ENCODE assay signal across 9 cellular contexts in the genomic region with DNA sequence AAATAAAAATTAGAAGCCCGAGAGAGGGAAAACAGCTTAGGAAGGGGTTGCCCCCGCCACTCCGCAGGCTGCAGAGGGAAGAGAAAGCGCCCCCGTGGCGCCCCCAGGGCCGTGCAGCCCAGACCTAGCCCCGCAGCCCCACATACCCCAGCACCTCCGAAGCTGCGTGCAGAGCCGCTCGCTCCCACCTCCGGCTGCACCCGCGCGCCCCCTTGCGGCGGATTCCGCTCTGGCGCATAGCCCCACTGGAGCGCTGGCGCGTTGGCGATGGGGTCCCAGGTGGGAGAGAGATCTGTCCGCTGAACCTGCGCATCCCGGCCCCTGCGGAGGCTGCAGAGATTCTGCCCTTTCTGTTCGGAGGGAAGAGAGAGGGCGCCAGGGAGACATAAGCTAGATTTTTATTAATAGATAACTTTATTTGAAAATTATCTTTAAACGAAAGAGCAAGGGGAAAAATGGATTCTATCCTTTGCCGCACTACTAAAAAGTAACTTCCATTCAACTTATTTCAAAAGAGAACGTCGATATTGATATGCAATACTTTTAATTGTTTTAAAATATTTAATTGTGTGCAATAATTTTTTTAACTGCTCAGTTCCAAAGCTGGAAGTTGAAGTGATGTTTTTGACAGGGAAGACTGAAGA. TPM values are rescaled to one million over a fixed set of nuclear protein-coding genes. Genes with fewer than 3 reads are reported as not detected.
DNase-seq lines count a peak whose midpoint lies in the region; ATAC-seq, FAIRE-seq and TF ChIP-seq lines count a peak whose summit lies in the region.
"Had no signal": no experiment of that assay in that cellular context is flagged by ENCODE, and none has a peak within 500 bp of the region (broad histone marks: within the 10 kb centered on the region; RNA-seq: fewer than 3 reads in every experiment).

No MANE protein-coding gene starts in this region.

- TF ChIP-seq CTCF in pancreas (IDR thresholded peaks at IDR 0.05) (peak; percentile 89 to 99 (median 96)), tibial artery (IDR thresholded peaks at IDR 0.05) (peak; percentile 78 to 97)

- peak; percentile 100 for ATAC-seq in GM19463 (IDR thresholded peaks at IDR 0.05; ENCODE audit: unreplicated experiment)
- ATAC-seq in HG03558 (IDR thresholded peaks at IDR 0.05; ENCODE audit: extremely low read depth, unreplicated experiment), result peak; percentile 99
- peak; percentile 97 to 100 (median 98) for ATAC-seq in pancreas

- FAIRE-seq in frontal cortex (lab: Jason Lieb, UNC) (no peak), pancreas (lab: Jason Lieb, UNC) (no peak)

- H3K27ac ChIP-seq in pancreas (no peak overlapping the region), tibial artery (no peak overlapping the region)
- H3K27ac ChIP-seq: epithelial cell of prostate had no signal

- DNase-seq in COLO829 (ENCODE audit: low spot score) (peak; percentile 86), RPMI7951 (ENCODE audit: low read depth) (peak; percentile 45), frontal cortex (ENCODE audit: low spot score in 2 of 2) (peak; percentile 69 to 89), pancreas (peak; percentile 51 to 99 (median 78)), tibial artery (peak; percentile 73 to 83)
- DNase-seq in activated effector memory CD4-positive, alpha-beta T cell treated with Interleukin-2 at 50 U/mL for 16 hours, result peak; percentile 72

- H3K36me3 ChIP-seq in pancreas, result no peaks in the 10 kb centered on the region
- H3K36me3 ChIP-seq in tibial artery, result no peaks in the 10 kb centered on the region

- intact Hi-C loops in pancreas (cut with DNase I) (no loop called here), tibial artery (cut with DNase I; ENCODE audit: low total_unique reads) (loop anchor here (10.0 kb wide), 1 partner anchor 95 kb away; a partner anchor contains a TSS)

- H3K9me3 ChIP-seq in pancreas (no peaks in the 10 kb centered on the region), tibial artery (no peaks in the 10 kb centered on the region)

- H3K4me3 ChIP-seq in pancreas (peak overlapping the region in 2 of 4 donors; percentile 10 to 38), tibial artery (peak overlapping the region; percentile 23 to 47)

- WGBS in pancreas, 2 donors, result 2 to 3% methylated on average over 29 to 34 of the region's 34 CpGs

- peaks cover 0 to 6% (median 4%) of the 10 kb centered on the region in 3 donors for H3K4me1 ChIP-seq in pancreas
- H3K4me1 ChIP-seq in tibial artery, result peaks cover 0 to 11% (median 9%) of the 10 kb centered on the region in 4 donors

- peaks cover 0 to 7% (median 3%) of the 10 kb centered on the region in 4 donors for H3K27me3 ChIP-seq in pancreas
- no peaks in the 10 kb centered on the region for H3K27me3 ChIP-seq in tibial artery

RNA-seq across cellular contexts. Expression of a gene that starts 11.7 kb away (rescaled TPM):
- 21.0 and 21.7 TPM in 2 replicates for total RNA-seq in RPMI7951 (2014; rRNA removed; shearing (Covaris generic))
- 24.1 TPM for total RNA-seq in frontal cortex
- total RNA-seq in pancreas, result 10 to 100 TPM; 14.3 to 24.3 (median 19.4) TPM
- 10 to 100 TPM in 1 of 2 donors, 1 to 10 TPM in 1; 9.1 to 17.0 TPM for polyA plus RNA-seq in pancreas

RNA-seq across cellular contexts. Expression of a gene that starts 31.9 kb away (rescaled TPM):
- not detected in 2 replicates for total RNA-seq in RPMI7951 (2014; rRNA removed; shearing (Covaris generic))
- total RNA-seq in frontal cortex, result not detected
- total RNA-seq in pancreas, result not detected
- polyA plus RNA-seq in pancreas, result not detected

RNA-seq across cellular contexts. Expression of a gene that starts 46.8 kb away (rescaled TPM):
- 48.4 and 53.0 TPM in 2 replicates for total RNA-seq in RPMI7951 (2014; rRNA removed; shearing (Covaris generic))
- total RNA-seq in frontal cortex, result 114 TPM
- total RNA-seq in pancreas, result 10 to 100 TPM; 11.9 to 23.8 (median 14.5) TPM
- polyA plus RNA-seq in pancreas, result 10 to 100 TPM in 1 of 2 donors, 1 to 10 TPM in 1; 7.5 to 16.8 TPM
